2 cellular contexts compared by ENCODE assay signal in the genomic region with DNA sequence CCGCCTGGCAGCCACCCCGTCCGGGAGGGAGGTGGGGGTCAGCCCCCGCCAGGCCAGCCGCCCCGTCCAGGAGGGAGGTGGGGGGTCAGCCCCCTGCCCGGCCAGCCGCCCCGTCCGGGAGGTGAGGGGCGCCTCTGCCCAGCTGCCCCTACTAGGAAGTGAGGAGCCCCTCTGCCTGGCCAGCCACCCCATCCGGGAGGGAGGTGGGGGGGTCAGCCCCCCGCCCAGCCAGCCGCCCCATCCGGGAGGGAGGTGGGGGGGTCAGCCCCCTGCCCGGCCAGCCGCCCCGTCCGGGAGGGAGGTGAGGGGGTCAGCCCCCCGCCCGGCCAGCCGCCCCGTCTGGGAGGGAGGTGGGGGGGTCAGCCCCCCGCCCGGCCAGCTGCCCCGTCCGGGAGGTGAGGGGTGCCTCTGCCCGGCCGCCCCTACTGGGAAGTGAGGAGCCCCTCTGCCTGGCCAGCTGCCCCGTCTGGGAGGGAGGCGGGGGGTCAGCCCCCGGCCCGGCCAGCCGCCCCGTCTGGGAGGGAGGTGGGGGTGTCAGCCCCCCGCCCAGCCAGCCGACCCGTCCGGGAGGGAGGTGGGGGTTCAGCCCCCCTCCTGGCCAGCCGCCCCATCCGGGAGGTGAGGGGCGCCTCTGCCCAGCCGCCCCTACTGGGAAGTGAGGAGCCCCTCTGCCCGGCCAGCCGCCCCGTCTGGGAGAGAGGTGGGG.
DNase-seq lines count a peak whose midpoint lies in the region; FAIRE-seq and TF ChIP-seq lines count a peak whose summit lies in the region.
"Not testable (repeated sequence)": the region's sequence is repeated elsewhere in the genome, so short reads cannot be mapped to it uniquely, and the experiment has no call there.

No MANE protein-coding gene starts in this region.

- H3K4me3 ChIP-seq in kidney (ENCODE audit: low read length in 2 of 2): not testable (repeated sequence)

- TF ChIP-seq CTCF in kidney (IDR thresholded peaks at IDR 0.05; ENCODE audit: borderline replicate concordance, extremely low read depth, insufficient read depth): not testable (repeated sequence)

- intact Hi-C loops in kidney (cut with DNase I): not testable (repeated sequence)

- H3K36me3 ChIP-seq in kidney (ENCODE audit: control insufficient read depth in 1 of 2, insufficient read depth in 2 of 2, low read length in 2 of 2): not testable (repeated sequence)

- DNase-seq in activated gamma-delta T cell (lab: John Stamatoyannopoulos, UW) (peak; percentile 7), kidney (peak; percentile 73)

- not testable (repeated sequence) for H3K9me3 ChIP-seq in kidney (ENCODE audit: control insufficient read depth in 1 of 2, low read length in 2 of 2)

- not testable (repeated sequence) for FAIRE-seq in kidney (lab: Jason Lieb, UNC)

- H3K27ac ChIP-seq in kidney (ENCODE audit: low read depth in 2 of 2, low read length in 2 of 2): not testable (repeated sequence)

- H3K4me1 ChIP-seq in kidney (ENCODE audit: control insufficient read depth in 1 of 2, insufficient read depth in 1 of 2, low read depth in 1 of 2, low read length in 2 of 2): not testable (repeated sequence)

- not testable (repeated sequence) for H3K9ac ChIP-seq in kidney (ENCODE audit: low read length in 2 of 2)
